31 cellular contexts compared by ENCODE assay signal in the genomic region with DNA sequence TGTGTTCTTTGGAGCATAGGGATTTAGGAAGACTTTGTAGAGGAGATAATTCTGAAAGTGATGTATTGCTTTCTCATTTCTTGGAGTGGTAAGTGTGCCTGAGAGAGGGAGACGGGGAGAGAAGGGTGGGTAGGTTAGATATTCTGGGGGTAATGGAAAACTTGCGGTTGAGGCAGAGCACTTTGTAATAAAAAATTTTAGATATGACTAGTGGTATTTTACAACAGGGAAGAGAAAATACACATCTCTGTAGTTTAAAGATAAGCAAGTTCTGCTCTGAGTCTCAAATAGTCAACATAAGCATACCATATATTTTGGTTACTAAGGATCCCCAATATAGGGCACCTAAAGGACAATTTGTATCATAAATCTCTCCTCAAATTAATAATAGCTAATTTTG. TPM values are rescaled to one million over a fixed set of nuclear protein-coding genes. Genes with fewer than 3 reads are reported as not detected.
"Had no signal": no experiment of that assay in that cellular context is flagged by ENCODE, and none has a peak within 500 bp of the region (broad histone marks: within the 10 kb centered on the region; RNA-seq: fewer than 3 reads in every experiment).

No MANE protein-coding gene starts in this region.

- H3K27me3 Mint-ChIP-seq: activated CD4-positive, alpha-beta T cell treated with anti-CD3 and anti-CD28 coated beads, Interleukin-2, amount 10 ng/mL, durations not matched to agents 24 days and 14 days; activated CD8-positive, alpha-beta memory T cell treated with anti-CD3 and anti-CD28 coated beads, Interleukin-2, amount 10 ng/mL, durations not matched to agents 7 days and 5 days; activated CD8-positive, alpha-beta T cell treated with anti-CD3 and anti-CD28 coated beads for 36 hours; central memory CD8-positive, alpha-beta T cell; naive thymus-derived CD4-positive, alpha-beta T cell; stimulated activated naive B cell treated with anti-CD40 and anti-IgM and Interleukin-4, amounts not matched to agents 10 μg/mL and 1 μg/mL and 100 μg/mL, for 72 hours had no signal

- H3K36me3 Mint-ChIP-seq: activated CD8-positive, alpha-beta memory T cell treated with anti-CD3 and anti-CD28 coated beads, Interleukin-2, amount 10 ng/mL, durations not matched to agents 7 days and 5 days; activated naive CD4-positive, alpha-beta T cell treated with anti-CD3 and anti-CD28 coated beads, Interleukin-2, amount 50 U/mL, for 72 hours had no signal

- H3K4me2 ChIP-seq: smooth muscle cell had no signal

- FAIRE-seq: astrocyte, colon had no signal

- H3K36me3 ChIP-seq: adrenal gland had no signal

- H3K4me1 ChIP-seq: testis had no signal

- ATAC-seq: activated CD4-positive, CD25-positive, alpha-beta regulatory T cell treated with anti-CD3 and anti-CD28 coated beads, Interleukin-2, amount 50 U/mL, for 24 hours; activated CD8-positive, alpha-beta memory T cell treated with anti-CD3 and anti-CD28 coated beads, Interleukin-2, amount 10 ng/mL, durations not matched to agents 7 days and 5 days; activated CD8-positive, alpha-beta T cell treated with anti-CD3 and anti-CD28 coated beads for 36 hours; activated naive CD4-positive, alpha-beta T cell treated with anti-CD3 and anti-CD28 coated beads, Interleukin-2, amount 50 U/mL, for 72 hours; esophagus mucosa; left lobe of liver; lower lobe of right lung; naive thymus-derived CD4-positive, alpha-beta T cell; stimulated activated naive B cell treated with anti-CD40 and anti-IgM and Interleukin-4, amounts not matched to agents 10 μg/mL and 1 μg/mL and 100 μg/mL, for 72 hours had no signal

- H3K4me3 ChIP-seq: adrenal gland, lower lobe of right lung, sigmoid colon, smooth muscle cell, testis had no signal

- H3K27ac Mint-ChIP-seq: activated CD4-positive, alpha-beta T cell treated with anti-CD3 and anti-CD28 coated beads, Interleukin-2, amount 10 ng/mL, durations not matched to agents 24 days and 14 days; activated CD8-positive, alpha-beta memory T cell treated with anti-CD3 and anti-CD28 coated beads, Interleukin-2, amount 10 ng/mL, durations not matched to agents 7 days and 5 days; activated CD8-positive, alpha-beta T cell treated with anti-CD3 and anti-CD28 coated beads for 36 hours; activated naive CD4-positive, alpha-beta T cell treated with anti-CD3 and anti-CD28 coated beads, Interleukin-2, amount 50 U/mL, for 72 hours; stimulated activated naive B cell treated with anti-CD40 and anti-IgM and Interleukin-4, amounts not matched to agents 10 μg/mL and 1 μg/mL and 100 μg/mL, for 72 hours had no signal

- H3K27me3 ChIP-seq: adrenal gland, sigmoid colon, testis had no signal

- DNase-seq: activated CD4-positive, alpha-beta T cell treated with anti-CD3 and anti-CD28 coated beads, Interleukin-2, amount 10 ng/mL, durations not matched to agents 24 days and 14 days; activated CD8-positive, alpha-beta memory T cell treated with anti-CD3 and anti-CD28 coated beads, Interleukin-2, amount 10 ng/mL, durations not matched to agents 7 days and 5 days; activated CD8-positive, alpha-beta T cell treated with anti-CD3 and anti-CD28 coated beads for 36 hours; activated gamma-delta T cell; activated T-cell treated with anti-CD3 and anti-CD28 coated beads for 4 hours; adrenal gland; effector memory CD4-positive, alpha-beta T cell; foreskin melanocyte; lower lobe of right lung; naive thymus-derived CD4-positive, alpha-beta T cell; retina; sigmoid colon; stimulated activated CD4-positive, alpha-beta T cell treated with anti-CD3 and anti-CD28 coated beads, Interleukin-15, amount 100 ng/mL, for 24 hours; stimulated activated naive B cell treated with anti-CD40 and anti-IgM and Interleukin-4, amounts not matched to agents 10 μg/mL and 1 μg/mL and 100 μg/mL, for 72 hours; T1000; testis; trophoblast cell had no signal

- H3K9me3 ChIP-seq: adrenal gland, lower lobe of right lung, sigmoid colon, testis had no signal

- H3K4me3 Mint-ChIP-seq: activated CD4-positive, alpha-beta T cell treated with anti-CD3 and anti-CD28 coated beads, Interleukin-2, amount 10 ng/mL, durations not matched to agents 24 days and 14 days; activated CD8-positive, alpha-beta memory T cell treated with anti-CD3 and anti-CD28 coated beads, Interleukin-2, amount 10 ng/mL, durations not matched to agents 7 days and 5 days; activated CD8-positive, alpha-beta T cell treated with anti-CD3 and anti-CD28 coated beads for 36 hours; central memory CD8-positive, alpha-beta T cell; naive thymus-derived CD4-positive, alpha-beta T cell; neural crest cell; stimulated activated naive B cell treated with anti-CD40 and anti-IgM and Interleukin-4, amounts not matched to agents 10 μg/mL and 1 μg/mL and 100 μg/mL, for 72 hours had no signal

- H3K27ac ChIP-seq: adrenal gland, lower lobe of right lung, sigmoid colon, testis, VCaP had no signal

- H3K4me1 Mint-ChIP-seq: neural crest cell had no signal

RNA-seq across cellular contexts. Expression of gene HEPACAM2, which starts 12.5 kb away (rescaled TPM):
- total RNA-seq: activated CD4-positive, alpha-beta T cell treated with anti-CD3 and anti-CD28 coated beads, Interleukin-2, amount 10 ng/mL, durations not matched to agents 24 days and 14 days; activated CD8-positive, alpha-beta memory T cell treated with anti-CD3 and anti-CD28 coated beads, Interleukin-2, amount 10 ng/mL, durations not matched to agents 7 days and 5 days; activated CD8-positive, alpha-beta T cell treated with anti-CD3 and anti-CD28 coated beads for 36 hours; astrocyte; dermis microvascular lymphatic vessel endothelial cell; esophagus mucosa; left lobe of liver; neural crest cell; omental fat pad; posterior vena cava; smooth muscle cell; T-helper 1 cell treated with Interleukin-12 subunit alpha and Interleukin-12 subunit beta and Interleukin-4 antibody, amounts not matched to agents 30 ng/mL and 1 ng/mL, for 36 hours had no signal
- polyA plus RNA-seq: naive thymus-derived CD4-positive, alpha-beta T cell; smooth muscle cell had no signal
